Comparison of ENCODE assay signal across 26 cellular contexts in genomic region chr2:210556355-210556980, GRCh38. TPM values are rescaled to one million over a fixed set of nuclear protein-coding genes. Genes with fewer than 3 reads are reported as not detected.
A peak's percentile ranks its signal among the peaks of the same experiment; 100 is the strongest.
DNase-seq lines count a peak whose midpoint lies in the region; ATAC-seq, FAIRE-seq and TF ChIP-seq lines count a peak whose summit lies in the region.
"Had no signal": no experiment of that assay in that cellular context is flagged by ENCODE, and none has a peak within 500 bp of the region (broad histone marks: within the 10 kb centered on the region; RNA-seq: fewer than 3 reads in every experiment).

CPS1 (plus strand) TSS chr2:210556599; CDS start chr2:210556734, 135 bp downstream.

- peak; percentile 43 to 63 for TF ChIP-seq RAD21 in liver (IDR thresholded peaks at IDR 0.05)

- FAIRE-seq in bronchial epithelial cell (lab: Jason Lieb, UNC), result no peak
- FAIRE-seq: D721Med, K562 had no signal

- H3K9me3 ChIP-seq in breast epithelium (no peaks in the 10 kb centered on the region), liver (ENCODE audit: control insufficient read depth in 4 of 4, low read length in 3 of 4) (no peaks in the 10 kb centered on the region)
- H3K9me3 ChIP-seq: adrenal gland; BLaER1 treated with 17β-estradiol and CSF1 and Interleukin-3, amounts not matched to agents 10 nM and 100 nM; lower lobe of right lung; transverse colon had no signal

- no peaks in the 10 kb centered on the region for H3K27me3 ChIP-seq in breast epithelium
- no peaks in the 10 kb centered on the region for H3K27me3 ChIP-seq in bronchial epithelial cell (ENCODE audit: control insufficient read depth, insufficient read depth, low read length)
- H3K27me3 ChIP-seq in liver (ENCODE audit: control insufficient read depth in 4 of 4, insufficient read depth in 4 of 4, low read length in 3 of 4), result no peaks in the 10 kb centered on the region
- H3K27me3 ChIP-seq: adrenal gland; BLaER1 treated with 17β-estradiol and CSF1 and Interleukin-3, amounts not matched to agents 10 nM and 100 nM; transverse colon had no signal

- 34% methylated on average over 2 of the region's 2 CpGs for WGBS in liver

- H3K27me3 Mint-ChIP-seq in MCF 10A (ENCODE audit: insufficient read depth, unreplicated experiment), result no peaks in the 10 kb centered on the region
- H3K27me3 Mint-ChIP-seq in activated CD8-positive, alpha-beta T cell treated with anti-CD3 and anti-CD28 coated beads, Interleukin-2, amount 10 ng/mL, durations not matched to agents 7 days and 5 days (ENCODE audit: low read depth), result no peaks in the 10 kb centered on the region
- H3K27me3 Mint-ChIP-seq: activated CD4-positive, alpha-beta T cell treated with anti-CD3 and anti-CD28 coated beads, Interleukin-2, amount 10 ng/mL, durations not matched to agents 7 days and 5 days had no signal

- no peaks in the 10 kb centered on the region for H3K9me3 Mint-ChIP-seq in MCF 10A (ENCODE audit: unreplicated experiment)
- H3K9me3 Mint-ChIP-seq in activated CD8-positive, alpha-beta T cell treated with anti-CD3 and anti-CD28 coated beads, Interleukin-2, amount 10 ng/mL, durations not matched to agents 7 days and 5 days (ENCODE audit: insufficient read depth), result no peaks in the 10 kb centered on the region
- H3K9me3 Mint-ChIP-seq: activated CD4-positive, alpha-beta T cell treated with anti-CD3 and anti-CD28 coated beads, Interleukin-2, amount 10 ng/mL, durations not matched to agents 7 days and 5 days; stimulated activated naive CD8-positive, alpha-beta T cell treated with anti-CD3 and anti-CD28 coated beads, Interleukin-15, Interleukin-2, amounts not matched to agents 100 ng/mL and 50 ng/mL, for 24 hours had no signal

- POLR2A ChIA-PET in MCF 10A (lab: Yijun Ruan, JAX), result no interaction called here
- POLR2A ChIA-PET in activated CD8-positive, alpha-beta T cell treated with anti-CD3 and anti-CD28 coated beads, Interleukin-2, amount 10 ng/mL, durations not matched to agents 7 days and 5 days (lab: Charles Lee), result no interaction called here

- H3K36me3 Mint-ChIP-seq in MCF 10A (ENCODE audit: insufficient read depth, unreplicated experiment), result no peaks in the 10 kb centered on the region
- no peaks in the 10 kb centered on the region for H3K36me3 Mint-ChIP-seq in activated CD8-positive, alpha-beta T cell treated with anti-CD3 and anti-CD28 coated beads, Interleukin-2, amount 10 ng/mL, durations not matched to agents 7 days and 5 days (ENCODE audit: low read depth)

- BruUV-seq in MCF 10A (replicated peaks; lab: Mats Ljungman, UMichigan), result no TSS peak

- ATAC-seq in HG03442 (IDR thresholded peaks at IDR 0.05; ENCODE audit: unreplicated experiment), result no peak
- ATAC-seq in activated CD8-positive, alpha-beta T cell treated with anti-CD3 and anti-CD28 coated beads, Interleukin-2, amount 10 ng/mL, durations not matched to agents 7 days and 5 days, result no peak
- no peak for ATAC-seq in GM21526 (IDR thresholded peaks at IDR 0.05; ENCODE audit: low FRiP score, unreplicated experiment)
- ATAC-seq: K562, lower lobe of right lung had no signal

- intact Hi-C loops in MCF 10A (cut with micrococcal nuclease) (no loop called here), breast epithelium (cut with DNase I; ENCODE audit: low total_unique reads) (no loop called here)

- H3K4me1 Mint-ChIP-seq in MCF 10A (ENCODE audit: insufficient read depth, unreplicated experiment), result peaks cover 5% of the 10 kb centered on the region
- no peaks in the 10 kb centered on the region for H3K4me1 Mint-ChIP-seq in activated CD8-positive, alpha-beta T cell treated with anti-CD3 and anti-CD28 coated beads, Interleukin-2, amount 10 ng/mL, durations not matched to agents 7 days and 5 days (ENCODE audit: low read depth)
- H3K4me1 Mint-ChIP-seq: activated CD4-positive, alpha-beta T cell treated with anti-CD3 and anti-CD28 coated beads, Interleukin-2, amount 10 ng/mL, durations not matched to agents 7 days and 5 days had no signal

- H3K4me3 Mint-ChIP-seq in MCF 10A (ENCODE audit: unreplicated experiment), result no peak within 1 kb of the TSS
- no peak within 1 kb of the TSS for H3K4me3 Mint-ChIP-seq in activated CD8-positive, alpha-beta T cell treated with anti-CD3 and anti-CD28 coated beads, Interleukin-2, amount 10 ng/mL, durations not matched to agents 7 days and 5 days
- H3K4me3 Mint-ChIP-seq: activated CD4-positive, alpha-beta T cell treated with anti-CD3 and anti-CD28 coated beads, Interleukin-2, amount 10 ng/mL, durations not matched to agents 7 days and 5 days; stimulated activated naive CD8-positive, alpha-beta T cell treated with anti-CD3 and anti-CD28 coated beads, Interleukin-15, Interleukin-2, amounts not matched to agents 100 ng/mL and 50 ng/mL, for 24 hours had no signal

- TF ChIP-seq CTCF in MCF 10A (IDR thresholded peaks at IDR 0.05; ENCODE audit: unreplicated experiment), result no peak
- TF ChIP-seq CTCF in breast epithelium (IDR thresholded peaks at IDR 0.05), result no peak
- TF ChIP-seq CTCF in bronchial epithelial cell (IDR thresholded peaks at IDR 0.05; ENCODE audit: insufficient read depth, low read length, severe bottlenecking), result no peak
- no peak for TF ChIP-seq CTCF in liver (IDR thresholded peaks at IDR 0.05; ENCODE audit: low read depth, low read length, missing input control)

- H3K4me3 ChIP-seq in breast epithelium (no peak within 1 kb of the TSS), bronchial epithelial cell (ENCODE audit: low read depth, low read length) (no peak within 1 kb of the TSS), liver (ENCODE audit: low read depth in 1 of 3, low read length in 3 of 3) (peak within 1 kb of the TSS; percentile 66 to 92 (median 89))
- H3K4me3 ChIP-seq: adrenal gland; BLaER1 treated with 17β-estradiol and CSF1 and Interleukin-3, amounts not matched to agents 10 nM and 100 nM; K562; lower lobe of right lung; transverse colon had no signal

- peak within 1 kb of the TSS; percentile 63 to 92 for H3K9ac ChIP-seq in liver (ENCODE audit: low read depth in 1 of 2, low read length in 2 of 2)
- H3K9ac ChIP-seq: BLaER1 treated with 17β-estradiol and CSF1 and Interleukin-3, amounts not matched to agents 10 nM and 100 nM; parathyroid adenoma had no signal

- H3K4me1 ChIP-seq in breast epithelium, result no peaks in the 10 kb centered on the region
- H3K4me1 ChIP-seq in liver (ENCODE audit: control insufficient read depth in 4 of 4, insufficient read depth in 4 of 4, low read length in 3 of 4), result peaks cover 0 to 23% (median 8%) of the 10 kb centered on the region in 4 donors
- H3K4me1 ChIP-seq: adrenal gland; BLaER1 treated with 17β-estradiol and CSF1 and Interleukin-3, amounts not matched to agents 10 nM and 100 nM; lower lobe of right lung; parathyroid adenoma; transverse colon had no signal

- no peaks in the 10 kb centered on the region for H3K36me3 ChIP-seq in breast epithelium
- no peaks in the 10 kb centered on the region for H3K36me3 ChIP-seq in bronchial epithelial cell (ENCODE audit: control insufficient read depth, insufficient read depth, low read length)
- H3K36me3 ChIP-seq in liver (ENCODE audit: control insufficient read depth in 4 of 4, insufficient read depth in 3 of 4, low read depth in 1 of 4, low read length in 3 of 4), result peaks cover 0 to 3% (median 0%) of the 10 kb centered on the region in 4 donors
- H3K36me3 ChIP-seq: adrenal gland; BLaER1 treated with 17β-estradiol and CSF1 and Interleukin-3, amounts not matched to agents 10 nM and 100 nM; lower lobe of right lung; transverse colon had no signal

- H3K27ac Mint-ChIP-seq in MCF 10A (ENCODE audit: low read depth, unreplicated experiment), result peak within 1 kb of the TSS; percentile 14
- no peak within 1 kb of the TSS for H3K27ac Mint-ChIP-seq in activated CD8-positive, alpha-beta T cell treated with anti-CD3 and anti-CD28 coated beads, Interleukin-2, amount 10 ng/mL, durations not matched to agents 7 days and 5 days
- H3K27ac Mint-ChIP-seq: activated CD4-positive, alpha-beta T cell treated with anti-CD3 and anti-CD28 coated beads, Interleukin-2, amount 10 ng/mL, durations not matched to agents 7 days and 5 days; stimulated activated naive CD8-positive, alpha-beta T cell treated with anti-CD3 and anti-CD28 coated beads, Interleukin-15, Interleukin-2, amounts not matched to agents 100 ng/mL and 50 ng/mL, for 24 hours had no signal

- TF ChIP-seq POLR2A in breast epithelium (IDR thresholded peaks at IDR 0.05), result no peak

- no peak for DNase-seq in MCF 10A (ENCODE audit: unreplicated experiment)
- no peak for DNase-seq in breast epithelium (ENCODE audit: low spot score in 2 of 2)
- DNase-seq in bronchial epithelial cell (ENCODE audit: low read depth), result no peak
- DNase-seq in activated CD8-positive, alpha-beta T cell treated with anti-CD3 and anti-CD28 coated beads, Interleukin-2, amount 10 ng/mL, durations not matched to agents 7 days and 5 days, result no peak
- DNase-seq in amniotic stem cell (lab: John Stamatoyannopoulos, UW), result no peak
- DNase-seq: activated CD4-positive, alpha-beta T cell treated with anti-CD3 and anti-CD28 coated beads, Interleukin-2, amount 10 ng/mL, durations not matched to agents 7 days and 5 days; activated CD8-positive, alpha-beta memory T cell treated with anti-CD3 and anti-CD28 coated beads, Interleukin-2, amount 50 U/mL, for 4 hours; activated gamma-delta T cell; adrenal gland; central memory CD4-positive, alpha-beta T cell; GDM1; head of caudate nucleus; lower lobe of right lung; NCI-H1048; NCI-H2081; NCI-H446; transverse colon had no signal

- CTCF ChIA-PET in MCF 10A (lab: Yijun Ruan, JAX), result interaction anchor here (0.6 to 1.5 kb wide), 5 partner anchors 22 to 1187 kb away, joined by 3 to 6 read pairs (median 3); no protein-coding TSS in a partner anchor
- CTCF ChIA-PET in activated CD8-positive, alpha-beta T cell treated with anti-CD3 and anti-CD28 coated beads, Interleukin-2, amount 10 ng/mL, durations not matched to agents 7 days and 5 days (lab: Charles Lee), result no interaction called here

- no peak within 1 kb of the TSS for H3K27ac ChIP-seq in breast epithelium
- H3K27ac ChIP-seq in liver (ENCODE audit: low read depth in 1 of 2, low read length in 2 of 2), result peak within 1 kb of the TSS; percentile 15 to 76
- H3K27ac ChIP-seq: 22Rv1; adrenal gland; BLaER1 treated with 17β-estradiol and CSF1 and Interleukin-3, amounts not matched to agents 10 nM and 100 nM; lower lobe of right lung; parathyroid adenoma; transverse colon had no signal

TF ChIP-seq in liver, 16 proteins besides CTCF, POLR2A, EP300 and RAD21 (continues in another document):
- TF ChIP-seq ATF3 (IDR thresholded peaks at IDR 0.05), result no peak
- no peak for TF ChIP-seq NR2F2 (IDR thresholded peaks at IDR 0.05)
- peak; percentile 75 to 77 for TF ChIP-seq JUND (IDR thresholded peaks at IDR 0.05)

RNA-seq across cellular contexts. Expression of gene CPS1, which starts in this region (rescaled TPM):
- total RNA-seq in MCF 10A (2022), result 18.4 and 20.6 TPM in 2 replicates
- total RNA-seq in breast epithelium, result 10 to 100 TPM in 1 of 3 donors, 1 to 10 TPM in 2; 5.2 to 10.4 (median 9.2) TPM
- total RNA-seq in bronchial epithelial cell, result 6.3 and 12.6 TPM in 2 replicates
- 100 to 1,000 TPM; 651 to 930 TPM for total RNA-seq in liver
- 100 to 1,000 TPM; 469 to 499 TPM for polyA plus RNA-seq in liver
- total RNA-seq in activated CD8-positive, alpha-beta T cell treated with anti-CD3 and anti-CD28 coated beads, Interleukin-2, amount 10 ng/mL, durations not matched to agents 7 days and 5 days, result 1 to 10 TPM; 1.2 to 1.3 TPM

Comparison
In these comparisons a context has a peak if more than half of its experiments do, and no peak if none do; other contexts are left out.
1. RNA of gene CPS1 (total RNA-seq): 651 to 930 TPM in liver; 18.4 to 20.6 TPM in MCF 10A, 6.3 to 12.6 TPM in bronchial epithelial cell, 5.2 to 10.4 TPM in breast epithelium and 1.2 to 1.3 TPM in activated CD8-positive, alpha-beta T cell treated with anti-CD3 and anti-CD28 coated beads, Interleukin-2, amount 10 ng/mL, durations not matched to agents 7 days and 5 days; every median in the first group is over 10 times any median in the second.
2. H3K27ac ChIP-seq: peak in liver (2 of 2); none in breast epithelium (0 of 2).
3. H3K4me3 ChIP-seq: peak in liver (3 of 3); none in breast epithelium (0 of 3) and bronchial epithelial cell (single experiment).